Comparison of ENCODE assay signal across 1 cellular context in the genomic region with DNA sequence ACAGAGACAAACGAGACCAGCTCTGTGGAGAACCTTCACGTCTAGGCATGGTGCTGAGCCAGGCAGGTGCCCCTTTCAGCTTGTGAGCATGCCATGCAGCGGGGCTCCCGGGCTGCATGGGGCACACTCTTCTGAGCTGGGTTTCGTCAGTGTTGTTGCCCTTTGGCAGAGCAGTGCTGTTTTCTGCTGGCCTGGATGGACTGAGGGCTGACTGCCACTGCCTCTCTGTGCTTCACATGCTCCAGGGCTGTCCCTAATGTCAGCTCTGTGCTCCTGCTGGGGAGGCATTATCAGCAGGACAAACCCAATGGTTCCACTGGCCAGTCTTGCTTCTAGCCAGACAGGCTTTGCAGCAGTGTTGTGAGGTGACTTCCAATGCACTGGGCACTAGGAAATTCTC.
TF ChIP-seq lines count a peak whose summit lies in the region.

No MANE protein-coding gene starts in this region.

TF ChIP-seq in HepG2, 621 proteins besides CTCF, POLR2A, EP300 and RAD21:
- TF ChIP-seq, protein P1, sequence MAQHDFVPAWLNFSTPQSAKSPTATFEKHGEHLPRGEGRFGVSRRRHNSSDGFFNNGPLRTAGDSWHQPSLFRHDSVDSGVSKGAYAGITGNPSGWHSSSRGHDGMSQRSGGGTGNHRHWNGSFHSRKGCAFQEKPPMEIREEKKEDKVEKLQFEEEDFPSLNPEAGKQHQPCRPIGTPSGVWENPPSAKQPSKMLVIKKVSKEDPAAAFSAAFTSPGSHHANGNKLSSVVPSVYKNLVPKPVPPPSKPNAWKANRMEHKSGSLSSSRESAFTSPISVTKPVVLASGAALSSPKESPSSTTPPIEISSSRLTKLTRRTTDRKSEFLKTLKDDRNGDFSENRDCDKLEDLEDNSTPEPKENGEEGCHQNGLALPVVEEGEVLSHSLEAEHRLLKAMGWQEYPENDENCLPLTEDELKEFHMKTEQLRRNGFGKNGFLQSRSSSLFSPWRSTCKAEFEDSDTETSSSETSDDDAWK (CRISPR knock-in tag; IDR thresholded peaks at IDR 0.05): no peak
- TF ChIP-seq, protein P2, sequence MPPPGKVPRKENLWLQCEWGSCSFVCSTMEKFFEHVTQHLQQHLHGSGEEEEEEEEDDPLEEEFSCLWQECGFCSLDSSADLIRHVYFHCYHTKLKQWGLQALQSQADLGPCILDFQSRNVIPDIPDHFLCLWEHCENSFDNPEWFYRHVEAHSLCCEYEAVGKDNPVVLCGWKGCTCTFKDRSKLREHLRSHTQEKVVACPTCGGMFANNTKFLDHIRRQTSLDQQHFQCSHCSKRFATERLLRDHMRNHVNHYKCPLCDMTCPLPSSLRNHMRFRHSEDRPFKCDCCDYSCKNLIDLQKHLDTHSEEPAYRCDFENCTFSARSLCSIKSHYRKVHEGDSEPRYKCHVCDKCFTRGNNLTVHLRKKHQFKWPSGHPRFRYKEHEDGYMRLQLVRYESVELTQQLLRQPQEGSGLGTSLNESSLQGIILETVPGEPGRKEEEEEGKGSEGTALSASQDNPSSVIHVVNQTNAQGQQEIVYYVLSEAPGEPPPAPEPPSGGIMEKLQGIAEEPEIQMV (CRISPR knock-in tag; IDR thresholded peaks at IDR 0.05; ENCODE audit: low read depth): no peak
- TF ChIP-seq TRIM24 (CRISPR knock-in tag; IDR thresholded peaks at IDR 0.05) (no peak), CENPT (CRISPR knock-in tag; IDR thresholded peaks at IDR 0.05; ENCODE audit: low read depth) (no peak), ZFP36L2 (CRISPR knock-in tag; IDR thresholded peaks at IDR 0.05) (no peak), STAG1 (CRISPR knock-in tag; IDR thresholded peaks at IDR 0.05) (no peak), ZNF367 (CRISPR knock-in tag; IDR thresholded peaks at IDR 0.05; ENCODE audit: borderline replicate concordance) (no peak), RAD51 (IDR thresholded peaks at IDR 0.05; ENCODE audit: borderline replicate concordance) (no peak), DR1 (CRISPR knock-in tag; IDR thresholded peaks at IDR 0.05) (no peak), SRSF1 (optimal IDR thresholded peaks at IDR 0.05; ENCODE audit: low read depth, low read length) (no peak), JDP2 (CRISPR knock-in tag; IDR thresholded peaks at IDR 0.05; ENCODE audit: borderline replicate concordance) (no peak), KDM1A (CRISPR knock-in tag; IDR thresholded peaks at IDR 0.05) (no peak), NFIC (IDR thresholded peaks at IDR 0.05; ENCODE audit: low read length) (no peak)
- TF ChIP-seq, protein P3, sequence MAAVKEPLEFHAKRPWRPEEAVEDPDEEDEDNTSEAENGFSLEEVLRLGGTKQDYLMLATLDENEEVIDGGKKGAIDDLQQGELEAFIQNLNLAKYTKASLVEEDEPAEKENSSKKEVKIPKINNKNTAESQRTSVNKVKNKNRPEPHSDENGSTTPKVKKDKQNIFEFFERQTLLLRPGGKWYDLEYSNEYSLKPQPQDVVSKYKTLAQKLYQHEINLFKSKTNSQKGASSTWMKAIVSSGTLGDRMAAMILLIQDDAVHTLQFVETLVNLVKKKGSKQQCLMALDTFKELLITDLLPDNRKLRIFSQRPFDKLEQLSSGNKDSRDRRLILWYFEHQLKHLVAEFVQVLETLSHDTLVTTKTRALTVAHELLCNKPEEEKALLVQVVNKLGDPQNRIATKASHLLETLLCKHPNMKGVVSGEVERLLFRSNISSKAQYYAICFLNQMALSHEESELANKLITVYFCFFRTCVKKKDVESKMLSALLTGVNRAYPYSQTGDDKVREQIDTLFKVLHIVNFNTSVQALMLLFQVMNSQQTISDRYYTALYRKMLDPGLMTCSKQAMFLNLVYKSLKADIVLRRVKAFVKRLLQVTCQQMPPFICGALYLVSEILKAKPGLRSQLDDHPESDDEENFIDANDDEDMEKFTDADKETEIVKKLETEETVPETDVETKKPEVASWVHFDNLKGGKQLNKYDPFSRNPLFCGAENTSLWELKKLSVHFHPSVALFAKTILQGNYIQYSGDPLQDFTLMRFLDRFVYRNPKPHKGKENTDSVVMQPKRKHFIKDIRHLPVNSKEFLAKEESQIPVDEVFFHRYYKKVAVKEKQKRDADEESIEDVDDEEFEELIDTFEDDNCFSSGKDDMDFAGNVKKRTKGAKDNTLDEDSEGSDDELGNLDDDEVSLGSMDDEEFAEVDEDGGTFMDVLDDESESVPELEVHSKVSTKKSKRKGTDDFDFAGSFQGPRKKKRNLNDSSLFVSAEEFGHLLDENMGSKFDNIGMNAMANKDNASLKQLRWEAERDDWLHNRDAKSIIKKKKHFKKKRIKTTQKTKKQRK (IDR thresholded peaks at IDR 0.05; ENCODE audit: low read length): no peak
- TF ChIP-seq, protein P4, sequence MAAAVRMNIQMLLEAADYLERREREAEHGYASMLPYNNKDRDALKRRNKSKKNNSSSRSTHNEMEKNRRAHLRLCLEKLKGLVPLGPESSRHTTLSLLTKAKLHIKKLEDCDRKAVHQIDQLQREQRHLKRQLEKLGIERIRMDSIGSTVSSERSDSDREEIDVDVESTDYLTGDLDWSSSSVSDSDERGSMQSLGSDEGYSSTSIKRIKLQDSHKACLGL (CRISPR knock-in tag; IDR thresholded peaks at IDR 0.05): no peak
